Comparison of ENCODE assay signal across 1 cellular context in the genomic region with DNA sequence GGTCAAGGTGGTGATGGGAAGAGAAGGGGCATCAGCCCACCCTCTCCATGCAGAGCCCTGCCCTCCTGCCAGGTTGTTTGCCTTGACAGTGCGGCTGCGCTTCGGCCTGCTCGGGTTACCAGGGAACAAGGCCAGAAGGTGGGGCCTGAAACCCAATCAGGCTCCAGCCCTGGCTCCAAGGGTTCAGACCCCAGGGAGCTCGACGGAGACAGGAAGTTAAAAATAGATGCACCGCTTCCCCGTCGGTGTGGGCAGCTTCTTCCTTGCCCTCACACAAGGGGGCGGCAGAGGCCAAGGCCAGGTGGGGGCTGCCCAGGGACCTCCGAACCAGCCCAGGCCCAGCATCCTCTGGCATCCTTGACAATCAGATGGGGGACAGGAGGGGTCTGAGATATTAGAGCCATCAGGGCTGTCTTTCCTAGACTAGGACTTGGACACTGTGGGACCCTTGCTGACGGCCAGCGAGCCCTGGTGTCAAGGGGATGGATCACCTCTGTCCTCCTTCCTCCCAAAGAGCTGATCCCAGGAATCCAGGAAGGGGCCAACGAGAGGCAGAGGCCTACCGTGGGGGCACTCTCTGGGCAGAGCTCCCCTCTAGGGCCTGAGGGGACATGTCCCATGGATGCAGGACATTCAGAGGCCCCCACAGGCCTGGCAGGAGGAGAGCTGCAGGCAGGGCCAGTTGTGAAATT.
TF ChIP-seq lines count a peak whose summit lies in the region.

No MANE protein-coding gene starts in this region.

TF ChIP-seq in HepG2, 621 proteins besides CTCF, POLR2A, EP300 and RAD21 (continued from another document and continues in another):
- TF ChIP-seq KDM5B (CRISPR knock-in tag; IDR thresholded peaks at IDR 0.05; ENCODE audit: borderline replicate concordance) (no peak), ZNF644 (CRISPR knock-in tag; IDR thresholded peaks at IDR 0.05; ENCODE audit: low read depth) (no peak), JUND (CRISPR knock-in tag; IDR thresholded peaks at IDR 0.05) (no peak), NONO (IDR thresholded peaks at IDR 0.05) (no peak), NONO (CRISPR knock-in tag; conservative IDR thresholded peaks at IDR 0.05) (peak; percentile 70; the same call in 1 of the 2 replicates), ZFP1 (CRISPR knock-in tag; IDR thresholded peaks at IDR 0.05) (peak; percentile 65; the same call in 1 of the 2 replicates), ZNF777 (CRISPR knock-in tag; IDR thresholded peaks at IDR 0.05) (peak; percentile 93), ZFX (CRISPR knock-in tag; IDR thresholded peaks at IDR 0.05; ENCODE audit: low read depth) (peak; percentile 62; the same call in 1 of the 2 replicates), ZNF7 (CRISPR knock-in tag; IDR thresholded peaks at IDR 0.05) (no peak), ATF7 (IDR thresholded peaks at IDR 0.05) (no peak), ATF7 (CRISPR knock-in tag; IDR thresholded peaks at IDR 0.05) (no peak), ZKSCAN8 (CRISPR knock-in tag; IDR thresholded peaks at IDR 0.05; ENCODE audit: borderline replicate concordance) (no peak), ZNF430 (CRISPR knock-in tag; IDR thresholded peaks at IDR 0.05) (no peak), SRSF4 (IDR thresholded peaks at IDR 0.05; ENCODE audit: low read depth, low read length, poor library complexity, severe bottlenecking) (no peak), SMYD3 (CRISPR knock-in tag; IDR thresholded peaks at IDR 0.05) (no peak), ZNF562 (CRISPR knock-in tag; IDR thresholded peaks at IDR 0.05; ENCODE audit: borderline replicate concordance) (no peak), ISL2 (CRISPR knock-in tag; IDR thresholded peaks at IDR 0.05) (peak; percentile 42), MEIS2 (CRISPR knock-in tag; IDR thresholded peaks at IDR 0.05) (peak; percentile 62; the same call in 1 of the 2 replicates), NFYB (CRISPR knock-in tag; IDR thresholded peaks at IDR 0.05) (0 out of 2 replicates have a peak, but pooled peaks have one; percentile 15), ZNF451 (CRISPR knock-in tag; IDR thresholded peaks at IDR 0.05) (no peak), CBX2 (IDR thresholded peaks at IDR 0.05; ENCODE audit: low read depth, low read length) (no peak), CBX2 (CRISPR knock-in tag; IDR thresholded peaks at IDR 0.05; ENCODE audit: low read depth) (no peak), MTA3 (CRISPR knock-in tag; IDR thresholded peaks at IDR 0.05) (no peak), ZNF558 (CRISPR knock-in tag; IDR thresholded peaks at IDR 0.05; ENCODE audit: borderline replicate concordance) (no peak), ZSCAN25 (CRISPR knock-in tag; IDR thresholded peaks at IDR 0.05) (no peak), TBX2 (CRISPR knock-in tag; IDR thresholded peaks at IDR 0.05; ENCODE audit: borderline replicate concordance) (no peak), AGO2 (optimal IDR thresholded peaks at IDR 0.05; ENCODE audit: low read depth, low read length) (no peak), ZFP82 (CRISPR knock-in tag; IDR thresholded peaks at IDR 0.05; ENCODE audit: borderline replicate concordance) (no peak), ZNF564 (CRISPR knock-in tag; IDR thresholded peaks at IDR 0.05) (no peak), LCORL (IDR thresholded peaks at IDR 0.05) (no peak), LCORL (CRISPR knock-in tag; IDR thresholded peaks at IDR 0.05) (peak; percentile 83; the same call in 1 of the 2 replicates), ZFP36 (IDR thresholded peaks at IDR 0.05; ENCODE audit: borderline replicate concordance, low read depth, low read length, partially characterized antibody) (no peak), ZNF282 (IDR thresholded peaks at IDR 0.05; ENCODE audit: partially characterized antibody) (no peak), MAFK (conservative IDR thresholded peaks at IDR 0.05 in 1 of 2, IDR thresholded peaks at IDR 0.05 in 1 of 2; ENCODE audit: low read length in 2 of 2) (no peak), CC2D1A (CRISPR knock-in tag; IDR thresholded peaks at IDR 0.05) (no peak), ZNF761 (CRISPR knock-in tag; conservative IDR thresholded peaks at IDR 0.05) (no peak), ATF1 (CRISPR knock-in tag; IDR thresholded peaks at IDR 0.05) (no peak), ZSCAN31 (CRISPR knock-in tag; IDR thresholded peaks at IDR 0.05; ENCODE audit: low read depth) (0 out of 2 replicates have a peak, but pooled peaks have one; percentile 24), SIN3A (IDR thresholded peaks at IDR 0.05; ENCODE audit: borderline replicate concordance, low read depth, low read length) (no peak), SMAD1 (CRISPR knock-in tag; IDR thresholded peaks at IDR 0.05; ENCODE audit: borderline replicate concordance, low read depth) (no peak), PRPF4 (IDR thresholded peaks at IDR 0.05; ENCODE audit: low read depth, low read length, poor library complexity, severe bottlenecking) (no peak), ARNTL (CRISPR knock-in tag; IDR thresholded peaks at IDR 0.05) (no peak), ZNF543 (CRISPR knock-in tag; IDR thresholded peaks at IDR 0.05) (no peak), ZNF446 (CRISPR knock-in tag; IDR thresholded peaks at IDR 0.05) (no peak), FOXA1 (IDR thresholded peaks at IDR 0.05) (no peak), FOXA1 (CRISPR knock-in tag; IDR thresholded peaks at IDR 0.05) (0 out of 2 replicates have a peak, but pooled peaks have one; percentile 38), SMAD3 (CRISPR knock-in tag; IDR thresholded peaks at IDR 0.05) (0 out of 2 replicates have a peak, but pooled peaks have one; percentile 75), KMT2B (CRISPR knock-in tag; IDR thresholded peaks at IDR 0.05) (no peak), ZC3H4 (CRISPR knock-in tag; IDR thresholded peaks at IDR 0.05; ENCODE audit: borderline replicate concordance) (no peak)
- TF ChIP-seq, protein P1, sequence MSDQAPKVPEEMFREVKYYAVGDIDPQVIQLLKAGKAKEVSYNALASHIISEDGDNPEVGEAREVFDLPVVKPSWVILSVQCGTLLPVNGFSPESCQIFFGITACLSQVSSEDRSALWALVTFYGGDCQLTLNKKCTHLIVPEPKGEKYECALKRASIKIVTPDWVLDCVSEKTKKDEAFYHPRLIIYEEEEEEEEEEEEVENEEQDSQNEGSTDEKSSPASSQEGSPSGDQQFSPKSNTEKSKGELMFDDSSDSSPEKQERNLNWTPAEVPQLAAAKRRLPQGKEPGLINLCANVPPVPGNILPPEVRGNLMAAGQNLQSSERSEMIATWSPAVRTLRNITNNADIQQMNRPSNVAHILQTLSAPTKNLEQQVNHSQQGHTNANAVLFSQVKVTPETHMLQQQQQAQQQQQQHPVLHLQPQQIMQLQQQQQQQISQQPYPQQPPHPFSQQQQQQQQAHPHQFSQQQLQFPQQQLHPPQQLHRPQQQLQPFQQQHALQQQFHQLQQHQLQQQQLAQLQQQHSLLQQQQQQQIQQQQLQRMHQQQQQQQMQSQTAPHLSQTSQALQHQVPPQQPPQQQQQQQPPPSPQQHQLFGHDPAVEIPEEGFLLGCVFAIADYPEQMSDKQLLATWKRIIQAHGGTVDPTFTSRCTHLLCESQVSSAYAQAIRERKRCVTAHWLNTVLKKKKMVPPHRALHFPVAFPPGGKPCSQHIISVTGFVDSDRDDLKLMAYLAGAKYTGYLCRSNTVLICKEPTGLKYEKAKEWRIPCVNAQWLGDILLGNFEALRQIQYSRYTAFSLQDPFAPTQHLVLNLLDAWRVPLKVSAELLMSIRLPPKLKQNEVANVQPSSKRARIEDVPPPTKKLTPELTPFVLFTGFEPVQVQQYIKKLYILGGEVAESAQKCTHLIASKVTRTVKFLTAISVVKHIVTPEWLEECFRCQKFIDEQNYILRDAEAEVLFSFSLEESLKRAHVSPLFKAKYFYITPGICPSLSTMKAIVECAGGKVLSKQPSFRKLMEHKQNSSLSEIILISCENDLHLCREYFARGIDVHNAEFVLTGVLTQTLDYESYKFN (CRISPR knock-in tag; conservative IDR thresholded peaks at IDR 0.05): peak; percentile 38; the same call in 1 of the 2 replicates
- TF ChIP-seq, protein P2, sequence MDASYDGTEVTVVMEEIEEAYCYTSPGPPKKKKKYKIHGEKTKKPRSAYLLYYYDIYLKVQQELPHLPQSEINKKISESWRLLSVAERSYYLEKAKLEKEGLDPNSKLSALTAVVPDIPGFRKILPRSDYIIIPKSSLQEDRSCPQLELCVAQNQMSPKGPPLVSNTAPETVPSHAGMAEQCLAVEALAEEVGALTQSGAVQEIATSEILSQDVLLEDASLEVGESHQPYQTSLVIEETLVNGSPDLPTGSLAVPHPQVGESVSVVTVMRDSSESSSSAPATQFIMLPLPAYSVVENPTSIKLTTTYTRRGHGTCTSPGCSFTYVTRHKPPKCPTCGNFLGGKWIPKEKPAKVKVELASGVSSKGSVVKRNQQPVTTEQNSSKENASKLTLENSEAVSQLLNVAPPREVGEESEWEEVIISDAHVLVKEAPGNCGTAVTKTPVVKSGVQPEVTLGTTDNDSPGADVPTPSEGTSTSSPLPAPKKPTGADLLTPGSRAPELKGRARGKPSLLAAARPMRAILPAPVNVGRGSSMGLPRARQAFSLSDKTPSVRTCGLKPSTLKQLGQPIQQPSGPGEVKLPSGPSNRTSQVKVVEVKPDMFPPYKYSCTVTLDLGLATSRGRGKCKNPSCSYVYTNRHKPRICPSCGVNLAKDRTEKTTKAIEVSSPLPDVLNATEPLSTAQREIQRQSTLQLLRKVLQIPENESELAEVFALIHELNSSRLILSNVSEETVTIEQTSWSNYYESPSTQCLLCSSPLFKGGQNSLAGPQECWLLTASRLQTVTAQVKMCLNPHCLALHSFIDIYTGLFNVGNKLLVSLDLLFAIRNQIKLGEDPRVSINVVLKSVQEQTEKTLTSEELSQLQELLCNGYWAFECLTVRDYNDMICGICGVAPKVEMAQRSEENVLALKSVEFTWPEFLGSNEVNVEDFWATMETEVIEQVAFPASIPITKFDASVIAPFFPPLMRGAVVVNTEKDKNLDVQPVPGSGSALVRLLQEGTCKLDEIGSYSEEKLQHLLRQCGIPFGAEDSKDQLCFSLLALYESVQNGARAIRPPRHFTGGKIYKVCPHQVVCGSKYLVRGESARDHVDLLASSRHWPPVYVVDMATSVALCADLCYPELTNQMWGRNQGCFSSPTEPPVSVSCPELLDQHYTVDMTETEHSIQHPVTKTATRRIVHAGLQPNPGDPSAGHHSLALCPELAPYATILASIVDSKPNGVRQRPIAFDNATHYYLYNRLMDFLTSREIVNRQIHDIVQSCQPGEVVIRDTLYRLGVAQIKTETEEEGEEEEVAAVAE (CRISPR knock-in tag; IDR thresholded peaks at IDR 0.05; ENCODE audit: borderline replicate concordance): no peak
- TF ChIP-seq, protein P3, sequence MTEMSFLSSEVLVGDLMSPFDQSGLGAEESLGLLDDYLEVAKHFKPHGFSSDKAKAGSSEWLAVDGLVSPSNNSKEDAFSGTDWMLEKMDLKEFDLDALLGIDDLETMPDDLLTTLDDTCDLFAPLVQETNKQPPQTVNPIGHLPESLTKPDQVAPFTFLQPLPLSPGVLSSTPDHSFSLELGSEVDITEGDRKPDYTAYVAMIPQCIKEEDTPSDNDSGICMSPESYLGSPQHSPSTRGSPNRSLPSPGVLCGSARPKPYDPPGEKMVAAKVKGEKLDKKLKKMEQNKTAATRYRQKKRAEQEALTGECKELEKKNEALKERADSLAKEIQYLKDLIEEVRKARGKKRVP (CRISPR knock-in tag; IDR thresholded peaks at IDR 0.05): no peak
- TF ChIP-seq, protein P4, sequence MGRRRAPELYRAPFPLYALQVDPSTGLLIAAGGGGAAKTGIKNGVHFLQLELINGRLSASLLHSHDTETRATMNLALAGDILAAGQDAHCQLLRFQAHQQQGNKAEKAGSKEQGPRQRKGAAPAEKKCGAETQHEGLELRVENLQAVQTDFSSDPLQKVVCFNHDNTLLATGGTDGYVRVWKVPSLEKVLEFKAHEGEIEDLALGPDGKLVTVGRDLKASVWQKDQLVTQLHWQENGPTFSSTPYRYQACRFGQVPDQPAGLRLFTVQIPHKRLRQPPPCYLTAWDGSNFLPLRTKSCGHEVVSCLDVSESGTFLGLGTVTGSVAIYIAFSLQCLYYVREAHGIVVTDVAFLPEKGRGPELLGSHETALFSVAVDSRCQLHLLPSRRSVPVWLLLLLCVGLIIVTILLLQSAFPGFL (CRISPR knock-in tag; IDR thresholded peaks at IDR 0.05): no peak
- TF ChIP-seq, protein P5, sequence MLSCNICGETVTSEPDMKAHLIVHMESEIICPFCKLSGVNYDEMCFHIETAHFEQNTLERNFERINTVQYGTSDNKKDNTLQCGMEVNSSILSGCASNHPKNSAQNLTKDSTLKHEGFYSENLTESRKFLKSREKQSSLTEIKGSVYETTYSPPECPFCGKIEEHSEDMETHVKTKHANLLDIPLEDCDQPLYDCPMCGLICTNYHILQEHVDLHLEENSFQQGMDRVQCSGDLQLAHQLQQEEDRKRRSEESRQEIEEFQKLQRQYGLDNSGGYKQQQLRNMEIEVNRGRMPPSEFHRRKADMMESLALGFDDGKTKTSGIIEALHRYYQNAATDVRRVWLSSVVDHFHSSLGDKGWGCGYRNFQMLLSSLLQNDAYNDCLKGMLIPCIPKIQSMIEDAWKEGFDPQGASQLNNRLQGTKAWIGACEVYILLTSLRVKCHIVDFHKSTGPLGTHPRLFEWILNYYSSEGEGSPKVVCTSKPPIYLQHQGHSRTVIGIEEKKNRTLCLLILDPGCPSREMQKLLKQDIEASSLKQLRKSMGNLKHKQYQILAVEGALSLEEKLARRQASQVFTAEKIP (CRISPR knock-in tag; IDR thresholded peaks at IDR 0.05; ENCODE audit: borderline replicate concordance): no peak
- TF ChIP-seq, protein P6, sequence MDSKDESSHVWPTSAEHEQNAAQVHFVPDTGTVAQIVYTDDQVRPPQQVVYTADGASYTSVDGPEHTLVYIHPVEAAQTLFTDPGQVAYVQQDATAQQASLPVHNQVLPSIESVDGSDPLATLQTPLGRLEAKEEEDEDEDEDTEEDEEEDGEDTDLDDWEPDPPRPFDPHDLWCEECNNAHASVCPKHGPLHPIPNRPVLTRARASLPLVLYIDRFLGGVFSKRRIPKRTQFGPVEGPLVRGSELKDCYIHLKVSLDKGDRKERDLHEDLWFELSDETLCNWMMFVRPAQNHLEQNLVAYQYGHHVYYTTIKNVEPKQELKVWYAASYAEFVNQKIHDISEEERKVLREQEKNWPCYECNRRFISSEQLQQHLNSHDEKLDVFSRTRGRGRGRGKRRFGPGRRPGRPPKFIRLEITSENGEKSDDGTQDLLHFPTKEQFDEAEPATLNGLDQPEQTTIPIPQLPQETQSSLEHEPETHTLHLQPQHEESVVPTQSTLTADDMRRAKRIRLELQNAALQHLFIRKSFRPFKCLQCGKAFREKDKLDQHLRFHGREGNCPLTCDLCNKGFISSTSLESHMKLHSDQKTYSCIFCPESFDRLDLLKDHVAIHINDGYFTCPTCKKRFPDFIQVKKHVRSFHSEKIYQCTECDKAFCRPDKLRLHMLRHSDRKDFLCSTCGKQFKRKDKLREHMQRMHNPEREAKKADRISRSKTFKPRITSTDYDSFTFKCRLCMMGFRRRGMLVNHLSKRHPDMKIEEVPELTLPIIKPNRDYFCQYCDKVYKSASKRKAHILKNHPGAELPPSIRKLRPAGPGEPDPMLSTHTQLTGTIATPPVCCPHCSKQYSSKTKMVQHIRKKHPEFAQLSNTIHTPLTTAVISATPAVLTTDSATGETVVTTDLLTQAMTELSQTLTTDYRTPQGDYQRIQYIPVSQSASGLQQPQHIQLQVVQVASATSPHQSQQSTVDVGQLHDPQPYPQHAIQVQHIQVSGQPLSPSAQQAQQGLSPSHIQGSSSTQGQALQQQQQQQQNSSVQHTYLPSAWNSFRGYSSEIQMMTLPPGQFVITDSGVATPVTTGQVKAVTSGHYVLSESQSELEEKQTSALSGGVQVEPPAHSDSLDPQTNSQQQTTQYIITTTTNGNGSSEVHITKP (CRISPR knock-in tag; IDR thresholded peaks at IDR 0.05; ENCODE audit: low read depth): no peak
- TF ChIP-seq, protein P7, sequence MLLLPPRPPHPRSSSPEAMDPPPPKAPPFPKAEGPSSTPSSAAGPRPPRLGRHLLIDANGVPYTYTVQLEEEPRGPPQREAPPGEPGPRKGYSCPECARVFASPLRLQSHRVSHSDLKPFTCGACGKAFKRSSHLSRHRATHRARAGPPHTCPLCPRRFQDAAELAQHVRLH (CRISPR knock-in tag; IDR thresholded peaks at IDR 0.05; ENCODE audit: borderline replicate concordance, low read depth): peak; percentile 79; the same call in 1 of the 2 replicates
